ENCODE assay signal across 1 cellular context in genomic region chr17:46287587-46287986, GRCh38. TPM values are rescaled to one million over a fixed set of nuclear protein-coding genes. Genes with fewer than 3 reads are reported as not detected.
"Had no signal": no experiment of that assay in that cellular context is flagged by ENCODE, and none has a peak within 500 bp of the region (broad histone marks: within the 10 kb centered on the region; RNA-seq: fewer than 3 reads in every experiment).

No MANE protein-coding gene starts in this region.

RNA-seq across cellular contexts. Expression of gene LRRC37A, which starts 7.3 kb away (rescaled TPM):
- total RNA-seq: ascending aorta had no signal
